8 cellular contexts compared by ENCODE assay signal in the genomic region with DNA sequence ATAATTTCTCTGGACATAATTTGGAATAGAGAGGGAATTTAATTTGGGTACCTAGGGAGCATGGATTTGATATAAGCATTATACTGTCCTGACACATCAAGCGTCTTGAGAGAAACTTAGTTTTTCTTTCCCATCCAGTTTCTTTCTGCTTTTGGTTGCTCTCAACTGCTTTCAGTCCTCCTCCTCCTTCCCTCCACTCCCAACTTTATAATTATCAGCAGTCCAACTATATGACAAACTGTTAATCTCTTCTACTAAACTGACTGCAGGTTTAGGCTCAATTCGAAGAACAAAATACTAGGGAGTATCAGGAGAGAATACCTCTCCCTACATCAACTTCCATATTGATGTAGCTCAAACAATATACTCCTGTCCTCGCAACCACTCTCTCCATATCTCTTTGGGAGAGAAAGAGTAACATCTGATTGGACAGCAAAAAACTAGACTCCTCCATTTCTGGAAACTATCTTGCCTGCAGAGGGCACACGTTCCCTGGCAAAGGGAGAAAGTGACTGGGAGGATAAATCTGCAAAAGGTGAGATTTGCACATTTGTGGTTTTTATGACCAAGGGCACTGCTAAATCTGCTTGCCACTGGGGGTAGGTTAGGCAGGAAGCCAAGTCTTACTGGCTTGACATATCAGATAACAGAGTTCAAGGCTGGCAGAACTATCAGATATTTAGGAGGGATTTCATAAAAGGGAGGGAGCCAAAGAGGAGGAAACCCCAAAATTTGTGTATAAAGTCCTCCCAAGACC. TPM values are rescaled to one million over a fixed set of nuclear protein-coding genes. Genes with fewer than 3 reads are reported as not detected.
DNase-seq lines count a peak whose midpoint lies in the region; ATAC-seq and FAIRE-seq lines count a peak whose summit lies in the region.

No MANE protein-coding gene starts in this region.

- H3K4me1 Mint-ChIP-seq in activated T-helper 1 cell treated with anti-CD3 and anti-CD28 coated beads, Interleukin-12 subunit alpha, Interleukin-12 subunit beta, Interleukin-2, Interleukin-4 antibody, amounts not matched to agents 30 ng/mL and 10 ng/mL and 1 ng/mL, durations not matched to agents 14 hours and 24 hours and 36 hours (ENCODE audit: low read depth) = peaks cover 10% of the 10 kb centered on the region

- H3K9me3 Mint-ChIP-seq in activated T-helper 1 cell treated with anti-CD3 and anti-CD28 coated beads, Interleukin-12 subunit alpha, Interleukin-12 subunit beta, Interleukin-2, Interleukin-4 antibody, amounts not matched to agents 30 ng/mL and 10 ng/mL and 1 ng/mL, durations not matched to agents 14 hours and 24 hours and 36 hours = no peaks in the 10 kb centered on the region

- intact Hi-C loops in activated T-helper 1 cell treated with anti-CD3 and anti-CD28 coated beads, Interleukin-12 subunit alpha, Interleukin-12 subunit beta, Interleukin-2, Interleukin-4 antibody, amounts not matched to agents 30 ng/mL and 10 ng/mL and 1 ng/mL, durations not matched to agents 14 hours and 24 hours and 36 hours (cut with micrococcal nuclease) = loop anchor here (1.0 to 5.0 kb wide), 4 partner anchors 243 to 984 kb away; no protein-coding TSS in a partner anchor

- peaks cover 3% of the 10 kb centered on the region for H3K27me3 Mint-ChIP-seq in activated T-helper 1 cell treated with anti-CD3 and anti-CD28 coated beads, Interleukin-12 subunit alpha, Interleukin-12 subunit beta, Interleukin-2, Interleukin-4 antibody, amounts not matched to agents 30 ng/mL and 10 ng/mL and 1 ng/mL, durations not matched to agents 14 hours and 24 hours and 36 hours (ENCODE audit: insufficient read depth)

- H3K27ac Mint-ChIP-seq in activated T-helper 1 cell treated with anti-CD3 and anti-CD28 coated beads, Interleukin-12 subunit alpha, Interleukin-12 subunit beta, Interleukin-2, Interleukin-4 antibody, amounts not matched to agents 30 ng/mL and 10 ng/mL and 1 ng/mL, durations not matched to agents 14 hours and 24 hours and 36 hours = no peak overlapping the region

- FAIRE-seq in G401.6 (lab: Jason Lieb, UNC) = peak; percentile 92

- DNase-seq in NOMO-1 (lab: John Stamatoyannopoulos, UW; ENCODE audit: unreplicated experiment in 2 of 2) (peak; percentile 52 to 71), globus pallidus (ENCODE audit: low spot score) (peak; percentile 18), renal cortical epithelial cell (ENCODE audit: low read depth) (peak; percentile 66), DMS153 (lab: John Stamatoyannopoulos, UW) (no peak)
- DNase-seq in activated T-helper 1 cell treated with anti-CD3 and anti-CD28 coated beads, Interleukin-12 subunit alpha, Interleukin-12 subunit beta, Interleukin-2, Interleukin-4 antibody, amounts not matched to agents 30 ng/mL and 10 ng/mL and 1 ng/mL, durations not matched to agents 14 hours and 24 hours and 36 hours (ENCODE audit: low spot score) = peak; percentile 11

- no peaks in the 10 kb centered on the region for H3K36me3 Mint-ChIP-seq in activated T-helper 1 cell treated with anti-CD3 and anti-CD28 coated beads, Interleukin-12 subunit alpha, Interleukin-12 subunit beta, Interleukin-2, Interleukin-4 antibody, amounts not matched to agents 30 ng/mL and 10 ng/mL and 1 ng/mL, durations not matched to agents 14 hours and 24 hours and 36 hours (ENCODE audit: low read depth)

- ATAC-seq in HG03432 (IDR thresholded peaks at IDR 0.05; ENCODE audit: unreplicated experiment) = peak; percentile 67
- no peak for ATAC-seq in HG02678 (IDR thresholded peaks at IDR 0.05; ENCODE audit: unreplicated experiment)

- no peak overlapping the region for H3K4me3 Mint-ChIP-seq in activated T-helper 1 cell treated with anti-CD3 and anti-CD28 coated beads, Interleukin-12 subunit alpha, Interleukin-12 subunit beta, Interleukin-2, Interleukin-4 antibody, amounts not matched to agents 30 ng/mL and 10 ng/mL and 1 ng/mL, durations not matched to agents 14 hours and 24 hours and 36 hours

RNA-seq across cellular contexts. Expression of gene ICA1L, which starts 40.1 kb away (rescaled TPM):
- total RNA-seq in activated T-helper 1 cell treated with anti-CD3 and anti-CD28 coated beads, Interleukin-12 subunit alpha, Interleukin-12 subunit beta, Interleukin-2, Interleukin-4 antibody, amounts not matched to agents 30 ng/mL and 10 ng/mL and 1 ng/mL, durations not matched to agents 14 hours and 24 hours and 36 hours = 5.4 and 5.5 TPM in 2 replicates
- 3.3 and 6.5 TPM in 2 replicates for total RNA-seq in renal cortical epithelial cell
